29 cellular contexts compared by ENCODE assay signal in genomic region chr4:126825083-126825482, GRCh38.
"Had no signal": no experiment of that assay in that cellular context is flagged by ENCODE, and none has a peak within 500 bp of the region (broad histone marks: within the 10 kb centered on the region; RNA-seq: fewer than 3 reads in every experiment).

No MANE protein-coding gene starts in this region.

- H3K27me3 Mint-ChIP-seq: stimulated activated memory B cell treated with anti-CD40 and anti-IgM and Interleukin-4, amounts not matched to agents 10 μg/mL and 1 μg/mL and 100 μg/mL, for 72 hours; stimulated activated naive B cell treated with anti-CD40 and anti-IgM and Interleukin-4, amounts not matched to agents 10 μg/mL and 1 μg/mL and 100 μg/mL, for 72 hours; stimulated activated naive CD8-positive, alpha-beta T cell treated with anti-CD3 and anti-CD28 coated beads, Interleukin-15, amount 100 ng/mL, for 72 hours; stimulated activated naive CD8-positive, alpha-beta T cell treated with anti-CD3 and anti-CD28 coated beads, Interleukin-15, Interleukin-2, amounts not matched to agents 100 ng/mL and 50 ng/mL, for 24 hours; type B pancreatic cell had no signal

- H3K36me3 Mint-ChIP-seq: stimulated activated effector memory CD8-positive, alpha-beta T cell treated with anti-CD3 and anti-CD28 coated beads, Interleukin-12 subunit alpha, Interleukin-12 subunit beta, amount 100 ng/mL, for 72 hours; stimulated activated memory B cell treated with anti-CD40 and anti-IgM and Interleukin-4, amounts not matched to agents 10 μg/mL and 1 μg/mL and 100 μg/mL, for 72 hours; stimulated activated naive B cell treated with anti-CD40 and anti-IgM and Interleukin-4, amounts not matched to agents 10 μg/mL and 1 μg/mL and 100 μg/mL, for 72 hours; type B pancreatic cell had no signal

- H3K4me3 ChIP-seq: stomach, suprapubic skin, testis, thoracic aorta, thyroid gland, tibial artery, tibial nerve, transverse colon, upper lobe of left lung, upper lobe of right lung, uterus, vagina had no signal

- DNase-seq: stimulated activated CD4-positive, alpha-beta T cell treated with anti-CD3 and anti-CD28 coated beads, Interleukin-2, amount 100 ng/mL, for 48 hours; stimulated activated CD4-positive, alpha-beta T cell treated with anti-CD3 and anti-CD28 coated beads, Interleukin-4, amount 100 ng/mL, for 1 hour; stimulated activated CD4-positive, alpha-beta T cell treated with anti-CD3 and anti-CD28 coated beads, Interleukin-4, amount 100 ng/mL, for 24 hours; stimulated activated CD4-positive, alpha-beta T cell treated with anti-CD3 and anti-CD28 coated beads, Interleukin-4, amount 100 ng/mL, for 4 hours; stimulated activated CD8-positive, alpha-beta memory T cell treated with anti-CD3 and anti-CD28 coated beads, Interleukin-4, amount 100 ng/mL, for 48 hours; stimulated activated naive B cell treated with anti-CD40 and anti-IgM and Interleukin-4, amounts not matched to agents 10 μg/mL and 1 μg/mL and 100 μg/mL, for 72 hours; stimulated activated naive CD4-positive, alpha-beta T cell; stimulated activated naive CD4-positive, alpha-beta T cell treated with Interleukin-2 at 50 U/mL for 16 hours; stimulated activated naive CD8-positive, alpha-beta T cell treated with anti-CD3 and anti-CD28 coated beads, Interleukin-15, amount 100 ng/mL, for 72 hours; stimulated activated naive CD8-positive, alpha-beta T cell treated with anti-CD3 and anti-CD28 coated beads, Interleukin-15, Interleukin-2, amounts not matched to agents 100 U/mL and 50 U/mL, for 24 hours; stomach; substantia nigra; testis; thyroid gland; tibial artery; transverse colon; trophoblast cell; upper lobe of left lung; upper lobe of right lung; uterus had no signal

- H3K9me3 ChIP-seq: testis, thoracic aorta, thyroid gland, uterus, vagina had no signal

- ATAC-seq: stimulated activated effector memory CD8-positive, alpha-beta T cell treated with anti-CD3 and anti-CD28 coated beads, Interleukin-12 subunit alpha, Interleukin-12 subunit beta, amount 100 ng/mL, for 72 hours; stimulated activated memory B cell treated with anti-CD40 and anti-IgM and Interleukin-4, amounts not matched to agents 10 μg/mL and 1 μg/mL and 100 μg/mL, for 72 hours; stimulated activated naive B cell treated with anti-CD40 and anti-IgM and Interleukin-4, amounts not matched to agents 10 μg/mL and 1 μg/mL and 100 μg/mL, for 72 hours; stimulated activated naive CD8-positive, alpha-beta T cell treated with anti-CD3 and anti-CD28 coated beads, Interleukin-15, amount 100 ng/mL, for 72 hours; stimulated activated naive CD8-positive, alpha-beta T cell treated with anti-CD3 and anti-CD28 coated beads, Interleukin-15, Interleukin-2, amounts not matched to agents 100 U/mL and 50 U/mL, for 24 hours; upper lobe of right lung had no signal

- FAIRE-seq: urothelium cell line had no signal

- H3K27ac Mint-ChIP-seq: stimulated activated effector memory CD8-positive, alpha-beta T cell treated with anti-CD3 and anti-CD28 coated beads, Interleukin-12 subunit alpha, Interleukin-12 subunit beta, amount 100 ng/mL, for 72 hours; stimulated activated memory B cell treated with anti-CD40 and anti-IgM and Interleukin-4, amounts not matched to agents 10 μg/mL and 1 μg/mL and 100 μg/mL, for 72 hours; stimulated activated naive B cell treated with anti-CD40 and anti-IgM and Interleukin-4, amounts not matched to agents 10 μg/mL and 1 μg/mL and 100 μg/mL, for 72 hours; stimulated activated naive CD8-positive, alpha-beta T cell treated with anti-CD3 and anti-CD28 coated beads, Interleukin-15, amount 100 ng/mL, for 72 hours; stimulated activated naive CD8-positive, alpha-beta T cell treated with anti-CD3 and anti-CD28 coated beads, Interleukin-15, Interleukin-2, amounts not matched to agents 100 ng/mL and 50 ng/mL, for 24 hours; type B pancreatic cell had no signal

- H3K27ac ChIP-seq: stomach, suprapubic skin, testis, thoracic aorta, thyroid gland, tibial artery, tibial nerve, transverse colon, upper lobe of left lung, upper lobe of right lung, uterus, vagina had no signal

- H3K27me3 ChIP-seq: stomach, suprapubic skin, testis, thyroid gland, tibial artery, tibial nerve, transverse colon, upper lobe of left lung, upper lobe of right lung, uterus, vagina had no signal

- H3K4me1 ChIP-seq: stomach, suprapubic skin, testis, thyroid gland, tibial artery, tibial nerve, transverse colon, upper lobe of left lung, upper lobe of right lung, uterus, vagina had no signal

- H3K4me3 Mint-ChIP-seq: stimulated activated effector memory CD8-positive, alpha-beta T cell treated with anti-CD3 and anti-CD28 coated beads, Interleukin-12 subunit alpha, Interleukin-12 subunit beta, amount 100 ng/mL, for 72 hours; stimulated activated memory B cell treated with anti-CD40 and anti-IgM and Interleukin-4, amounts not matched to agents 10 μg/mL and 1 μg/mL and 100 μg/mL, for 72 hours; stimulated activated naive B cell treated with anti-CD40 and anti-IgM and Interleukin-4, amounts not matched to agents 10 μg/mL and 1 μg/mL and 100 μg/mL, for 72 hours; stimulated activated naive CD8-positive, alpha-beta T cell treated with anti-CD3 and anti-CD28 coated beads, Interleukin-15, amount 100 ng/mL, for 72 hours; stimulated activated naive CD8-positive, alpha-beta T cell treated with anti-CD3 and anti-CD28 coated beads, Interleukin-15, Interleukin-2, amounts not matched to agents 100 ng/mL and 50 ng/mL, for 24 hours; type B pancreatic cell had no signal

- H3K9me3 Mint-ChIP-seq: stimulated activated naive CD8-positive, alpha-beta T cell treated with anti-CD3 and anti-CD28 coated beads, Interleukin-15, Interleukin-2, amounts not matched to agents 100 ng/mL and 50 ng/mL, for 24 hours; type B pancreatic cell had no signal

- H3K4me1 Mint-ChIP-seq: stimulated activated effector memory CD8-positive, alpha-beta T cell treated with anti-CD3 and anti-CD28 coated beads, Interleukin-12 subunit alpha, Interleukin-12 subunit beta, amount 100 ng/mL, for 72 hours; stimulated activated memory B cell treated with anti-CD40 and anti-IgM and Interleukin-4, amounts not matched to agents 10 μg/mL and 1 μg/mL and 100 μg/mL, for 72 hours; stimulated activated naive B cell treated with anti-CD40 and anti-IgM and Interleukin-4, amounts not matched to agents 10 μg/mL and 1 μg/mL and 100 μg/mL, for 72 hours; stimulated activated naive CD8-positive, alpha-beta T cell treated with anti-CD3 and anti-CD28 coated beads, Interleukin-15, amount 100 ng/mL, for 72 hours had no signal

- H3K36me3 ChIP-seq: stomach, suprapubic skin, thoracic aorta, thyroid gland, tibial artery, tibial nerve, transverse colon, upper lobe of left lung, upper lobe of right lung, uterus, vagina had no signal
